8 cellular contexts compared by ENCODE assay signal in the genomic region with DNA sequence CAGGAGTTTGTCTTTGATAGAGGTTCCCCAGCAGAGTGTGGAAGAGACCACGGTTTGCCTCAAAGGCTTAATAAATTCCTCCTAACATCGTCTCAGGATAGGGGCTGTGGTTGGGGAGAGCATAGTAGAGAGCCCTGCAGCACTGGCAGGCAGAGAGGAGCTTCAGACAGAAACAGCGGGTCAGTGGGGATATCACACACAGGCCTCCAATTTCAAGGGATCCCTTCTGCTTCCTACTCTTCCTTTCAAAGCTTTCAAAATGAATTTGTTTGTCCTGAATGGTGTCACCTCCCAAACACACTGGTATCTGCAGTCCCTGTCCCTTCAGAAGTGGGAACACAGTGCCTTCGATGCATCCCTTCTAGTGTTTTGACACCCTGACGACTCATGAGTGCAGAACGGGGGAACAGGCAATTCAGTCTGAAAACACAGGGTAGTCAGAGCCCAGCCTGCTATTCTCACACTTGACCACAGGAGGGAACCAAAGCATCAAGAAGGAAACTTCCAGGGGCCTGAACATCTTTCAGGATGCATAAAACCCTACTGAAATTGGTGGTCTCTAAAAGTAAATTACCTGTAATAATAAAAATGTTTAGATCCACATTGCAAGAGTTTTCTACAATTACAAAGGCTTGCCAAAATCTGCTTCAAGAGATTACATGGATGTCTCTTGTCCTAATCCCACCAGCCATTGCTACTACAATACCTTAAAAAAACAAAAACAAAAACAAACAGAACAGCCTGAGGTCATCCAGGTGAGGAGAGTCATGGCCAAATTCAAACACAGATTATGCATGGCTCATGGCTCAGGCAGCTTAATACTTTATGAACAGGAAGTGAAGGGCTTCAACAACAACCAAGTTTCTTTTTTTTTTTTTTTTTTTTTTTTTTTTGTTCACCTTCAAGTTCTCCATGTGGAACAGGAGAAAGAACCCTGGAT. TPM values are rescaled to one million over a fixed set of nuclear protein-coding genes. Genes with fewer than 3 reads are reported as not detected.
DNase-seq lines count a peak whose midpoint lies in the region; ATAC-seq and TF ChIP-seq lines count a peak whose summit lies in the region.

No MANE protein-coding gene starts in this region.

- H3K27me3 ChIP-seq in lower lobe of right lung (ENCODE audit: low read depth), result no peaks in the 10 kb centered on the region

- no peak overlapping the region for H3K4me3 ChIP-seq in lower lobe of right lung

- H3K36me3 ChIP-seq in lower lobe of right lung, result no peaks in the 10 kb centered on the region

- H3K9me3 ChIP-seq in lower lobe of right lung, result no peaks in the 10 kb centered on the region

- H3K4me1 ChIP-seq in lower lobe of right lung, result peaks cover 28% of the 10 kb centered on the region

- ATAC-seq in HG03064 (IDR thresholded peaks at IDR 0.05; ENCODE audit: low read depth, unreplicated experiment), result peak; percentile 55
- ATAC-seq in lower lobe of right lung, result peak; percentile 79 to 85

- intact Hi-C loops in lower lobe of right lung (cut with DNase I), result no loop called here

- peak; percentile 92 for TF ChIP-seq CTCF in lower lobe of right lung (IDR thresholded peaks at IDR 0.05)

- peak; percentile 44 to 74 for DNase-seq in NCI-H524 (lab: John Stamatoyannopoulos, UW)
- no peak for DNase-seq in NCI-H524 treated with DMSO at 0.1 percent for 48 hours (lab: John Stamatoyannopoulos, UW)
- peak; percentile 39 for DNase-seq in NCI-H460 (ENCODE audit: extremely low read depth, low read depth)
- DNase-seq in activated CD4-positive, alpha-beta T cell treated with anti-CD3 and anti-CD28 coated beads, Interleukin-2, amount 50 U/mL, for 1 hour, result peak; percentile 61
- peak; percentile 77 for DNase-seq in dermis blood vessel endothelial cell
- DNase-seq in lower lobe of right lung, result no peak
- DNase-seq in stimulated activated CD8-positive, alpha-beta memory T cell treated with anti-CD3 and anti-CD28 coated beads, Interleukin-2, amount 100 ng/mL, for 1 hour (ENCODE audit: low read depth in 2 of 2), result peak; percentile 32 to 46

- H3K27ac ChIP-seq in lower lobe of right lung, result peak overlapping the region; percentile 53

RNA-seq across cellular contexts. Expression of a gene that starts 49.8 kb away (rescaled TPM):
- 0.12 TPM in 1 of 2 replicates, not detected in the other for total RNA-seq in NCI-H460 (2014; rRNA removed; shearing (Covaris generic))
- 0.03 TPM in 1 of 2 replicates, not detected in the other for polyA plus RNA-seq in NCI-H460 (2014; cell fraction: nucleus; rRNA removed)
- total RNA-seq in dermis blood vessel endothelial cell (not detected in 2 replicates), lower lobe of right lung (not detected)

RNA-seq across cellular contexts. Expression of a gene that starts 58.9 kb away (rescaled TPM):
- total RNA-seq in NCI-H460 (2014; rRNA removed; shearing (Covaris generic)), result not detected in 2 replicates
- polyA plus RNA-seq in NCI-H460 (2014; cell fraction: nucleus; rRNA removed), result not detected in 2 replicates
- not detected in 2 replicates for total RNA-seq in dermis blood vessel endothelial cell
- 21.8 TPM for total RNA-seq in lower lobe of right lung

Comparison
In these comparisons a context has a peak if more than half of its experiments do, and no peak if none do; other contexts are left out.
1. DNase-seq: peak in NCI-H524 (2 of 2), NCI-H460 (single experiment), activated CD4-positive, alpha-beta T cell treated with anti-CD3 and anti-CD28 coated beads, Interleukin-2, amount 50 U/mL, for 1 hour (single experiment), dermis blood vessel endothelial cell (single experiment) and stimulated activated CD8-positive, alpha-beta memory T cell treated with anti-CD3 and anti-CD28 coated beads, Interleukin-2, amount 100 ng/mL, for 1 hour (2 of 2); none in NCI-H524 treated with DMSO at 0.1 percent for 48 hours (single experiment) and lower lobe of right lung (single experiment).
2. RNA of a gene that starts 58.9 kb away (total RNA-seq): 21.8 TPM in lower lobe of right lung (single experiment); not detected in NCI-H460 and not detected in dermis blood vessel endothelial cell; every median in the first group is over 10 times any median in the second.